In genomic region chr20:47927385-47927851, GRCh38 we compare ENCODE assay signal across 13 cellular contexts.
DNase-seq lines count a peak whose midpoint lies in the region; FAIRE-seq and TF ChIP-seq lines count a peak whose summit lies in the region.
"Had no signal": no experiment of that assay in that cellular context is flagged by ENCODE, and none has a peak within 500 bp of the region (broad histone marks: within the 10 kb centered on the region; RNA-seq: fewer than 3 reads in every experiment).

No MANE protein-coding gene starts in this region.

- H4K8ac ChIP-seq in mesenchymal stem cell (ENCODE audit: low read length), result no peak overlapping the region

- no peaks in the 10 kb centered on the region for H3K79me1 ChIP-seq in mesenchymal stem cell (replicated peaks; ENCODE audit: low read length, poor library complexity, severe bottlenecking)

- H2BK120ac ChIP-seq in mesenchymal stem cell (ENCODE audit: low read depth, low read length), result no peak overlapping the region

- no peak overlapping the region for H3K4me3 Mint-ChIP-seq in HFFc6

- no peak overlapping the region for H2AK5ac ChIP-seq in mesenchymal stem cell (ENCODE audit: low read length, severe bottlenecking)

- H3K4me3 ChIP-seq in MG63 (no peak overlapping the region), epithelial cell of esophagus (ENCODE audit: low read length) (no peak overlapping the region), mesenchymal stem cell (ENCODE audit: insufficient read depth in 1 of 2, low read depth in 1 of 2, low read length in 2 of 2) (no peak overlapping the region)

- H3K18ac ChIP-seq in mesenchymal stem cell (ENCODE audit: low read depth in 1 of 2, low read length in 2 of 2), result no peak overlapping the region

- H3K27me3 ChIP-seq in MG63 (no peaks in the 10 kb centered on the region; the same call in 1 of the 2 replicates), mesenchymal stem cell (ENCODE audit: control insufficient read depth in 1 of 2, insufficient read depth in 1 of 2, low read length in 2 of 2) (peaks cover 0 to 28% of the 10 kb centered on the region in 2 experiments)

- DNase-seq in Caki2 (ENCODE audit: low read depth) (peak; percentile 39), MG63 (peak; percentile 72), epithelial cell of esophagus (ENCODE audit: low read depth) (peak; percentile 99), mesenchymal stem cell (peak; percentile 42), HFFc6 (no peak), H54 (ENCODE audit: insufficient read length, low spot score) (no peak), GM13977 (ENCODE audit: low spot score) (no peak), NCI-H446 (lab: John Stamatoyannopoulos, UW) (no peak)
- DNase-seq: activated CD4-positive, alpha-beta T cell treated with anti-CD3 and anti-CD28 coated beads, Interleukin-2, amount 50 U/mL, for 4 hours; hypothalamus; NCI-H1694 treated with DMSO at 0.1 percent for 48 hours; posterior cingulate gyrus; stimulated activated naive CD8-positive, alpha-beta T cell treated with anti-CD3 and anti-CD28 coated beads, Interleukin-15, Interleukin-2, amounts not matched to agents 100 U/mL and 50 U/mL, for 24 hours had no signal

- 51% methylated on average over 5 of the region's 5 CpGs for WGBS in mesenchymal stem cell

- no peaks in the 10 kb centered on the region for H3K36me3 ChIP-seq in MG63
- H3K36me3 ChIP-seq in mesenchymal stem cell (ENCODE audit: control insufficient read depth in 1 of 2, insufficient read depth in 2 of 2, low read depth in 1 of 2, low read length in 2 of 2), result no peaks in the 10 kb centered on the region

- H2BK15ac ChIP-seq in mesenchymal stem cell (ENCODE audit: low read depth, poor library complexity, severe bottlenecking), result no peak overlapping the region

- no peak overlapping the region for H3K14ac ChIP-seq in mesenchymal stem cell (ENCODE audit: low read length in 2 of 2)

- peaks cover 3% of the 10 kb centered on the region; the same call in 1 of the 2 replicates for H3K27me3 Mint-ChIP-seq in HFFc6 (ENCODE audit: insufficient read depth)

- H3K4ac ChIP-seq in mesenchymal stem cell (ENCODE audit: low read depth in 1 of 2, low read length in 2 of 2), result no peak overlapping the region

- peaks cover 5% of the 10 kb centered on the region for H3K4me1 ChIP-seq in mesenchymal stem cell (ENCODE audit: control insufficient read depth, insufficient read depth, low read depth, low read length)

- no peaks in the 10 kb centered on the region for H3K4me1 Mint-ChIP-seq in HFFc6 (ENCODE audit: low read depth)

- in situ Hi-C loops in Caki2 (cut with HindIII; ENCODE audit: low pct_unique_long_range_greater_than_20kb, low sequenced_read_pairs), result no loop called here
- in situ Hi-C loops in GM13977 (cut with MboI; ENCODE audit: low pct_unique_long_range_greater_than_20kb, low sequenced_read_pairs, unreplicated experiment), result no loop called here

- TF ChIP-seq POLR2A in H54 (IDR thresholded peaks at IDR 0.05; ENCODE audit: low read depth, low read length), result no peak

- H3K9me3 ChIP-seq in MG63 (peaks cover 10% of the 10 kb centered on the region), mesenchymal stem cell (ENCODE audit: control insufficient read depth, low read length) (no peaks in the 10 kb centered on the region)

- H2AFZ ChIP-seq in mesenchymal stem cell (ENCODE audit: low read depth, low read length), result no peak overlapping the region

- no peak overlapping the region for H4K91ac ChIP-seq in mesenchymal stem cell (ENCODE audit: low read length)

- H3K23ac ChIP-seq in mesenchymal stem cell (ENCODE audit: low read length in 2 of 2), result no peak overlapping the region

- TF ChIP-seq CTCF in epithelial cell of esophagus (IDR thresholded peaks at IDR 0.05; ENCODE audit: insufficient read depth, low read depth, low read length, missing control alignments), result no peak
- TF ChIP-seq CTCF in HFFc6 (IDR thresholded peaks at IDR 0.05), result no peak
- TF ChIP-seq CTCF in GM13977 (IDR thresholded peaks at IDR 0.05; ENCODE audit: extremely low read depth, insufficient read depth, missing control alignments), result no peak

- no peak overlapping the region for H2BK12ac ChIP-seq in mesenchymal stem cell (ENCODE audit: low read length in 2 of 2)

- no peak overlapping the region for H3K27ac ChIP-seq in mesenchymal stem cell (ENCODE audit: low read length, poor library complexity, severe bottlenecking)

- no peak for FAIRE-seq in H54 (lab: Jason Lieb, UNC)

- H3K9ac ChIP-seq in mesenchymal stem cell (ENCODE audit: low read length), result no peak overlapping the region

- H3K27ac Mint-ChIP-seq in HFFc6, result no peak overlapping the region

- H2BK5ac ChIP-seq in mesenchymal stem cell (ENCODE audit: low read depth, low read length, poor library complexity, severe bottlenecking), result no peak overlapping the region

- peaks cover 22% of the 10 kb centered on the region for H3K9me3 Mint-ChIP-seq in HFFc6

- no peaks in the 10 kb centered on the region for H3K36me3 Mint-ChIP-seq in HFFc6 (ENCODE audit: low read depth)

- no peak overlapping the region for H3K4me2 ChIP-seq in mesenchymal stem cell (ENCODE audit: low read length, poor library complexity, severe bottlenecking)

Comparison
In these comparisons a context has a peak if more than half of its experiments do, and no peak if none do; other contexts are left out.
1. DNase-seq: peak in Caki2 (single experiment), MG63 (single experiment), epithelial cell of esophagus (single experiment) and mesenchymal stem cell (single experiment); none in HFFc6 (single experiment), H54 (single experiment), GM13977 (single experiment) and NCI-H446 (0 of 2).